In genomic region chr7:22380333-22380732, GRCh38 we compare ENCODE assay signal across 19 cellular contexts.
"Had no signal": no experiment of that assay in that cellular context is flagged by ENCODE, and none has a peak within 500 bp of the region (broad histone marks: within the 10 kb centered on the region; RNA-seq: fewer than 3 reads in every experiment).

No MANE protein-coding gene starts in this region.

- DNase-seq: colonic mucosa; cortex of kidney; effector CD8-positive, alpha-beta T cell; effector memory CD8-positive, alpha-beta T cell; foreskin keratinocyte; heart left ventricle; hypothalamus; left cardiac atrium; left lung; left ventricle myocardium superior; lower lobe of right lung; mesenchymal stem cell; mucosa of descending colon; naive B cell had no signal

- H3K27ac Mint-ChIP-seq: dendritic cell treated with granulocyte-macrophage colony-stimulating factor and Interleukin-4, amounts not matched to agents 40 ng/mL and 50 ng/mL, for 4 days; effector memory CD8-positive, alpha-beta T cell; mesothelial cell of epicardium had no signal

- H3K36me3 Mint-ChIP-seq: mesothelial cell of epicardium, naive B cell had no signal

- H3K79me2 ChIP-seq: hepatocyte had no signal

- H3K36me3 ChIP-seq: colonic mucosa, esophagus muscularis mucosa, gastroesophageal sphincter, heart left ventricle, left lung, lower lobe of right lung had no signal

- H3K4me1 Mint-ChIP-seq: mesothelial cell of epicardium had no signal

- H3K4me3 Mint-ChIP-seq: dendritic cell treated with granulocyte-macrophage colony-stimulating factor and Interleukin-4, amounts not matched to agents 40 ng/mL and 50 ng/mL, for 4 days; effector memory CD8-positive, alpha-beta T cell; mesothelial cell of epicardium; naive B cell had no signal

- H3K4me3 ChIP-seq: colonic mucosa, esophagus muscularis mucosa, gastroesophageal sphincter, heart left ventricle, hepatocyte, left lung, lower lobe of right lung, mucosa of descending colon had no signal

- H3K27ac ChIP-seq: colonic mucosa, esophagus muscularis mucosa, foreskin keratinocyte, gastroesophageal sphincter, heart left ventricle, hepatocyte, left lung, lower lobe of right lung had no signal

- H3K9me3 ChIP-seq: colonic mucosa, esophagus muscularis mucosa, gastroesophageal sphincter, heart left ventricle, left lung, lower lobe of right lung, mucosa of descending colon had no signal

- ATAC-seq: effector memory CD8-positive, alpha-beta T cell; foreskin keratinocyte; gastroesophageal sphincter; heart left ventricle; left cardiac atrium; left lung; left ventricle myocardium superior; lower lobe of right lung; mucosa of descending colon had no signal

- H3K27me3 Mint-ChIP-seq: dendritic cell treated with granulocyte-macrophage colony-stimulating factor and Interleukin-4, amounts not matched to agents 40 ng/mL and 50 ng/mL, for 4 days had no signal

- H3K9me3 Mint-ChIP-seq: dendritic cell treated with granulocyte-macrophage colony-stimulating factor and Interleukin-4, amounts not matched to agents 40 ng/mL and 50 ng/mL, for 4 days; effector memory CD8-positive, alpha-beta T cell; mesothelial cell of epicardium; naive B cell had no signal

- H3K27me3 ChIP-seq: colonic mucosa, esophagus muscularis mucosa, gastroesophageal sphincter, heart left ventricle, hepatocyte, left lung had no signal

- H2AFZ ChIP-seq: hepatocyte had no signal

- H3K4me1 ChIP-seq: colonic mucosa, gastroesophageal sphincter, left lung, lower lobe of right lung had no signal

- H3K4me2 ChIP-seq: hepatocyte had no signal
